Comparison of ENCODE assay signal across 10 cellular contexts in genomic region chr17:63837962-63838585, GRCh38. TPM values are rescaled to one million over a fixed set of nuclear protein-coding genes. Genes with fewer than 3 reads are reported as not detected.
DNase-seq lines count a peak whose midpoint lies in the region; ATAC-seq, FAIRE-seq and TF ChIP-seq lines count a peak whose summit lies in the region.
"Had no signal": no experiment of that assay in that cellular context is flagged by ENCODE, and none has a peak within 500 bp of the region (broad histone marks: within the 10 kb centered on the region; RNA-seq: fewer than 3 reads in every experiment).

No MANE protein-coding gene starts in this region.

- H2BK5ac ChIP-seq in IMR-90 (ENCODE audit: low read depth, low read length, poor library complexity, severe bottlenecking), result no peak overlapping the region

- no peak overlapping the region for H2BK20ac ChIP-seq in IMR-90 (ENCODE audit: low read depth, low read length)

- no TSS peak for BruUV-seq in IMR-90 (replicated peaks; lab: Mats Ljungman, UMichigan)

- H3K9me3 Mint-ChIP-seq in activated naive CD8-positive, alpha-beta T cell treated with anti-CD3 and anti-CD28 coated beads for 36 hours, result no peaks in the 10 kb centered on the region
- no peaks in the 10 kb centered on the region for H3K9me3 Mint-ChIP-seq in stimulated activated naive B cell treated with anti-CD40 and anti-IgM and Interleukin-4, amounts not matched to agents 10 μg/mL and 1 μg/mL and 100 μg/mL, for 72 hours

- H2AFZ ChIP-seq in IMR-90 (replicated peaks; ENCODE audit: low read length, poor library complexity), result no peak overlapping the region

- no peak overlapping the region for H2BK120ac ChIP-seq in IMR-90 (ENCODE audit: low read depth, low read length)

- no peak for DNase-seq in IMR-90
- no peak for DNase-seq in activated naive CD8-positive, alpha-beta T cell treated with anti-CD3 and anti-CD28 coated beads for 36 hours
- DNase-seq in kidney, result peak; percentile 69
- no peak for DNase-seq in stimulated activated naive B cell treated with anti-CD40 and anti-IgM and Interleukin-4, amounts not matched to agents 10 μg/mL and 1 μg/mL and 100 μg/mL, for 72 hours
- DNase-seq in medulla oblongata (ENCODE audit: extremely low spot score), result no peak
- no peak for DNase-seq in posterior cingulate gyrus
- no peak for DNase-seq in GM10248 (ENCODE audit: extremely low spot score)
- no peak for DNase-seq in GM13976 (ENCODE audit: low spot score)
- DNase-seq: activated CD4-positive, CD25-positive, alpha-beta regulatory T cell; GF-D8 had no signal

- peaks cover 21% of the 10 kb centered on the region for H3K4me1 ChIP-seq in IMR-90 (ENCODE audit: control insufficient read depth, insufficient read depth, low read length)
- H3K4me1 ChIP-seq in kidney (ENCODE audit: control insufficient read depth in 1 of 2, insufficient read depth in 1 of 2, low read depth in 1 of 2, low read length in 2 of 2), result peaks cover 21 to 32% of the 10 kb centered on the region in 2 donors

- H3K27ac ChIP-seq in IMR-90 (ENCODE audit: insufficient read depth, low read length), result 0 out of 2 replicates have a peak overlapping the region, but pooled peaks have one; percentile 8
- peak overlapping the region in 1 of 2 donors; percentile 20 for H3K27ac ChIP-seq in kidney (ENCODE audit: low read depth in 2 of 2, low read length in 2 of 2)

- no CpG with 5 or more reads among the region's 5 CpGs for WGBS in IMR-90 (ENCODE audit: extremely low coverage in 2 of 2, insufficient read length in 1 of 2), 2 experiments

- no peak overlapping the region for H4K5ac ChIP-seq in IMR-90 (ENCODE audit: low read depth, low read length)

- no peak overlapping the region for H4K91ac ChIP-seq in IMR-90 (ENCODE audit: insufficient read depth, low read depth, low read length)

- peak overlapping the region; percentile 75 for H3K27ac Mint-ChIP-seq in activated naive CD8-positive, alpha-beta T cell treated with anti-CD3 and anti-CD28 coated beads for 36 hours
- H3K27ac Mint-ChIP-seq in stimulated activated naive B cell treated with anti-CD40 and anti-IgM and Interleukin-4, amounts not matched to agents 10 μg/mL and 1 μg/mL and 100 μg/mL, for 72 hours, result peak overlapping the region; percentile 79

- ATAC-seq in IMR-90 (ENCODE audit: low read depth), result no peak
- ATAC-seq in stimulated activated naive B cell treated with anti-CD40 and anti-IgM and Interleukin-4, amounts not matched to agents 10 μg/mL and 1 μg/mL and 100 μg/mL, for 72 hours (replicated peaks), result no peak

- no peak for TF ChIP-seq POLR2A in IMR-90 (IDR thresholded peaks at IDR 0.05; ENCODE audit: low read depth, low read length)

- in situ Hi-C loops in IMR-90 (cut with MboI; ENCODE audit: low sequenced_read_pairs) (no loop called here), GM13976 (cut with MboI; ENCODE audit: low sequenced_read_pairs, unreplicated experiment) (no loop called here)

- peaks cover 12 to 85% of the 10 kb centered on the region in 2 experiments; a peak in 3 of 4 replicates for H3K79me1 ChIP-seq in IMR-90 (ENCODE audit: low read depth in 1 of 2, low read length in 2 of 2)

- H3K14ac ChIP-seq in IMR-90 (replicated peaks; ENCODE audit: low read depth, low read length), result no peak overlapping the region

- H3K4me3 ChIP-seq in IMR-90 (ENCODE audit: insufficient read depth, low read depth, low read length) (no peak overlapping the region), kidney (ENCODE audit: low read length in 2 of 2) (no peak overlapping the region)

- POLR2A ChIA-PET in IMR-90 (lab: Charles Lee; ENCODE audit: unreplicated experiment) (interaction anchor here (0.7 kb wide), 1 partner anchor 10 kb away, joined by 5 read pairs; no protein-coding TSS in a partner anchor), GM10248 (lab: Yijun Ruan, JAX) (interaction anchor here (0.7 to 0.9 kb wide), 2 partner anchors 7 to 22 kb away, joined by 3 to 4 read pairs; no protein-coding TSS in a partner anchor)

- H3K18ac ChIP-seq in IMR-90 (ENCODE audit: low read depth, low read length), result no peak overlapping the region

- H3K4me3 Mint-ChIP-seq in activated naive CD8-positive, alpha-beta T cell treated with anti-CD3 and anti-CD28 coated beads for 36 hours, result no peak overlapping the region
- H3K4me3 Mint-ChIP-seq in stimulated activated naive B cell treated with anti-CD40 and anti-IgM and Interleukin-4, amounts not matched to agents 10 μg/mL and 1 μg/mL and 100 μg/mL, for 72 hours, result no peak overlapping the region

- no peak overlapping the region; the same call in 1 of the 2 replicates for H2AK5ac ChIP-seq in IMR-90 (ENCODE audit: low read depth, low read length)

- H2BK15ac ChIP-seq in IMR-90 (ENCODE audit: low read depth, low read length), result no peak overlapping the region

- no peaks in the 10 kb centered on the region for H3K27me3 ChIP-seq in IMR-90 (ENCODE audit: control insufficient read depth, insufficient read depth, low read length)

- CTCF ChIA-PET in IMR-90 (lab: Yijun Ruan, JAX) (no interaction called here), GM10248 (lab: Yijun Ruan, JAX) (interaction anchor here (0.9 to 3.2 kb wide), 5 partner anchors 9 to 140 kb away, joined by 3 to 15 read pairs (median 4); no protein-coding TSS in a partner anchor)

- peaks cover 53% of the 10 kb centered on the region for H4K20me1 ChIP-seq in IMR-90 (ENCODE audit: insufficient read depth, low read length)

- H3K23ac ChIP-seq in IMR-90 (ENCODE audit: low read depth, low read length), result no peak overlapping the region

- H3K9me3 ChIP-seq in IMR-90 (ENCODE audit: control insufficient read depth, insufficient read depth, low read length) (no peaks in the 10 kb centered on the region), kidney (ENCODE audit: control insufficient read depth in 1 of 2, low read length in 2 of 2) (no peaks in the 10 kb centered on the region)

- no peak overlapping the region for H3K56ac ChIP-seq in IMR-90 (ENCODE audit: extremely low read depth, insufficient read depth, low read length)

- peak overlapping the region; percentile 58 for H2AK9ac ChIP-seq in IMR-90 (replicated peaks; ENCODE audit: low read depth, low read length, poor library complexity)

- no peak overlapping the region for H4K8ac ChIP-seq in IMR-90 (ENCODE audit: low read depth in 2 of 2, low read length in 2 of 2)

- no peak for TF ChIP-seq CTCF in IMR-90 (conservative IDR thresholded peaks at IDR 0.05; ENCODE audit: low read depth, low read length)
- no peak for TF ChIP-seq CTCF in kidney (IDR thresholded peaks at IDR 0.05; ENCODE audit: borderline replicate concordance, extremely low read depth, insufficient read depth)
- TF ChIP-seq CTCF in GM10248 (IDR thresholded peaks at IDR 0.05; ENCODE audit: control extremely low read depth, extremely low read depth, low read depth, missing control alignments), result no peak
- TF ChIP-seq CTCF in GM13976 (IDR thresholded peaks at IDR 0.05; ENCODE audit: borderline replicate concordance, control extremely low read depth, extremely low read depth, insufficient read depth, missing control alignments), result no peak

- H3K9ac ChIP-seq in IMR-90 (ENCODE audit: low read depth, low read length) (no peak overlapping the region), kidney (ENCODE audit: low read length in 2 of 2) (peak overlapping the region in 1 of 2 donors; percentile 1)

- peaks cover 32% of the 10 kb centered on the region for H3K36me3 ChIP-seq in IMR-90 (ENCODE audit: control insufficient read depth, insufficient read depth, low read length)
- peaks cover 18 to 24% of the 10 kb centered on the region in 2 donors for H3K36me3 ChIP-seq in kidney (ENCODE audit: control insufficient read depth in 1 of 2, insufficient read depth in 2 of 2, low read length in 2 of 2)

- peaks cover 28% of the 10 kb centered on the region for H3K4me1 Mint-ChIP-seq in activated naive CD8-positive, alpha-beta T cell treated with anti-CD3 and anti-CD28 coated beads for 36 hours
- peaks cover 29 to 71% of the 10 kb centered on the region in 2 donors for H3K4me1 Mint-ChIP-seq in stimulated activated naive B cell treated with anti-CD40 and anti-IgM and Interleukin-4, amounts not matched to agents 10 μg/mL and 1 μg/mL and 100 μg/mL, for 72 hours

- H3K36me3 Mint-ChIP-seq in activated naive CD8-positive, alpha-beta T cell treated with anti-CD3 and anti-CD28 coated beads for 36 hours, result peaks cover 22% of the 10 kb centered on the region
- peaks cover 34 to 38% of the 10 kb centered on the region in 2 donors for H3K36me3 Mint-ChIP-seq in stimulated activated naive B cell treated with anti-CD40 and anti-IgM and Interleukin-4, amounts not matched to agents 10 μg/mL and 1 μg/mL and 100 μg/mL, for 72 hours

- H3K27me3 Mint-ChIP-seq in activated naive CD8-positive, alpha-beta T cell treated with anti-CD3 and anti-CD28 coated beads for 36 hours, result no peaks in the 10 kb centered on the region
- no peaks in the 10 kb centered on the region for H3K27me3 Mint-ChIP-seq in stimulated activated naive B cell treated with anti-CD40 and anti-IgM and Interleukin-4, amounts not matched to agents 10 μg/mL and 1 μg/mL and 100 μg/mL, for 72 hours

- intact Hi-C loops in IMR-90 (cut with micrococcal nuclease), result no loop called here
- intact Hi-C loops in kidney (cut with DNase I), result no loop called here
- intact Hi-C loops in posterior cingulate gyrus (cut with DNase I), result no loop called here

- H3K4me2 ChIP-seq in IMR-90 (ENCODE audit: low read depth, low read length), result no peak overlapping the region; the same call in 1 of the 2 replicates

- peaks cover 12% of the 10 kb centered on the region for H3K9me1 ChIP-seq in IMR-90 (ENCODE audit: insufficient read depth, low read length)

- dilution Hi-C loops in IMR-90 (cut with HindIII; ENCODE audit: low sequenced_read_pairs, unreplicated experiment), result no loop called here

- no peak overlapping the region for H3K4ac ChIP-seq in IMR-90 (ENCODE audit: low read depth, low read length)

- no peak for FAIRE-seq in kidney (lab: Jason Lieb, UNC)

- TF ChIP-seq RAD21 in IMR-90 (IDR thresholded peaks at IDR 0.05; ENCODE audit: low read length), result no peak

RNA-seq across cellular contexts. Expression of gene SMARCD2, which starts 4.4 kb away (rescaled TPM):
- total RNA-seq in IMR-90 (2012; rRNA removed) (72.8 and 91.2 TPM in 2 replicates), kidney (65.1 TPM)
- polyA plus RNA-seq in IMR-90 (2012; rRNA removed) (53.7 and 56.9 TPM in 2 replicates), kidney (ENCODE audit: insufficient read depth, low read depth, low replicate concordance) (39.9 TPM)
- polyA plus RNA-seq in IMR-90 (2012; cell fraction: cytosol; rRNA removed), result 28.3 and 43.2 TPM in 2 replicates
- polyA plus RNA-seq in IMR-90 (2012; cell fraction: nucleus; rRNA removed; ENCODE audit: low replicate concordance), result 64.7 and 69.4 TPM in 2 replicates
- 10 to 100 TPM; 91.6 to 93.5 TPM for total RNA-seq in activated naive CD8-positive, alpha-beta T cell treated with anti-CD3 and anti-CD28 coated beads for 36 hours

RNA-seq across cellular contexts. Expression of gene FTSJ3, which starts 10.6 kb away (rescaled TPM):
- 68.1 and 69.4 TPM in 2 replicates for total RNA-seq in IMR-90 (2012; rRNA removed)
- 45.4 and 51.3 TPM in 2 replicates for polyA plus RNA-seq in IMR-90 (2012; rRNA removed)
- polyA plus RNA-seq in IMR-90 (2012; cell fraction: cytosol; rRNA removed), result 22.2 and 33.6 TPM in 2 replicates
- polyA plus RNA-seq in IMR-90 (2012; cell fraction: nucleus; rRNA removed; ENCODE audit: low replicate concordance), result 63.3 and 90.0 TPM in 2 replicates
- 10 to 100 TPM; 91.2 to 91.5 TPM for total RNA-seq in activated naive CD8-positive, alpha-beta T cell treated with anti-CD3 and anti-CD28 coated beads for 36 hours
- 38.7 TPM for total RNA-seq in kidney
- 23.7 TPM for polyA plus RNA-seq in kidney (ENCODE audit: insufficient read depth, low read depth, low replicate concordance)

RNA-seq across cellular contexts. Expression of gene PSMC5, which starts 10.8 kb away (rescaled TPM):
- total RNA-seq in IMR-90 (2012; rRNA removed) (104 and 105 TPM in 2 replicates), kidney (145 TPM)
- polyA plus RNA-seq in IMR-90 (2012; rRNA removed) (165 and 175 TPM in 2 replicates), kidney (ENCODE audit: insufficient read depth, low read depth, low replicate concordance) (247 TPM)
- polyA plus RNA-seq in IMR-90 (2012; cell fraction: cytosol; rRNA removed), result 104 and 142 TPM in 2 replicates
- polyA plus RNA-seq in IMR-90 (2012; cell fraction: nucleus; rRNA removed; ENCODE audit: low replicate concordance), result 92.5 and 145 TPM in 2 replicates
- total RNA-seq in activated naive CD8-positive, alpha-beta T cell treated with anti-CD3 and anti-CD28 coated beads for 36 hours, result 100 to 1,000 TPM; 178 to 187 TPM

RNA-seq across cellular contexts. Expression of gene CSH2, which starts 35.4 kb away (rescaled TPM):
- not detected in 2 replicates for total RNA-seq in IMR-90 (2012; rRNA removed)
- not detected in 2 replicates for polyA plus RNA-seq in IMR-90 (2012; rRNA removed)
- not detected in 2 replicates for polyA plus RNA-seq in IMR-90 (2012; cell fraction: cytosol; rRNA removed)
- not detected in 2 replicates for polyA plus RNA-seq in IMR-90 (2012; cell fraction: nucleus; rRNA removed; ENCODE audit: low replicate concordance)
- total RNA-seq in activated naive CD8-positive, alpha-beta T cell treated with anti-CD3 and anti-CD28 coated beads for 36 hours, result not detected
- total RNA-seq in kidney, result not detected
- polyA plus RNA-seq in kidney (ENCODE audit: insufficient read depth, low read depth, low replicate concordance), result not detected

RNA-seq across cellular contexts. Expression of gene GH2, which starts 43.7 kb away (rescaled TPM):
- total RNA-seq in IMR-90 (2012; rRNA removed), result not detected in 2 replicates
- not detected in 2 replicates for polyA plus RNA-seq in IMR-90 (2012; rRNA removed)
- not detected in 2 replicates for polyA plus RNA-seq in IMR-90 (2012; cell fraction: cytosol; rRNA removed)
- polyA plus RNA-seq in IMR-90 (2012; cell fraction: nucleus; rRNA removed; ENCODE audit: low replicate concordance), result not detected in 2 replicates
- total RNA-seq in activated naive CD8-positive, alpha-beta T cell treated with anti-CD3 and anti-CD28 coated beads for 36 hours, result not detected
- total RNA-seq in kidney, result not detected
- polyA plus RNA-seq in kidney (ENCODE audit: insufficient read depth, low read depth, low replicate concordance), result not detected
